ENCODE assay signal across 7 cellular contexts in the genomic region with DNA sequence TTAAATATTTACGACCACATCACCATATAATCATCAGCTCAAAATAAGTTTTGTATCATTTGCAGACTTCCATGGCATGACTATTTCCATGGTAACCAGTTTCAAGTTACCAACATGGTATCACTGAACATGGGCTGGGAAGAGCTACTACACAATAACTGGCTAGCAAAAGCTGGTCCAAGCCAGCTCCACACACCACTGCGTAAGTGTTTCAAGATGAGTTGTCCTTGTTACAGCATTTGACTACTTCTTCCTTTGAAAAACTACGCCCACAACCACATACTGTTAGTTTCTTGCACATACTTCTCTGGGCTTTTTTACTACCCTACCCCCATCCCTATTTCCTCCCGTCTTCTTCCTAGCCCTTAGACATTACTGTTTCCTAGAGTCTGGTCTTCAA. TPM values are rescaled to one million over a fixed set of nuclear protein-coding genes. Genes with fewer than 3 reads are reported as not detected.
DNase-seq lines count a peak whose midpoint lies in the region; ATAC-seq, FAIRE-seq and TF ChIP-seq lines count a peak whose summit lies in the region.

No MANE protein-coding gene starts in this region.

- H2AFZ ChIP-seq in neural progenitor cell (replicated peaks): no peak overlapping the region

- FAIRE-seq in GM19239 (lab: Jason Lieb, UNC): peak; percentile 86

- TF ChIP-seq CTCF in neural progenitor cell (IDR thresholded peaks at IDR 0.05): no peak

- no peaks in the 10 kb centered on the region for H3F3A ChIP-seq in neural progenitor cell (ENCODE audit: low read depth)

- H3K27ac ChIP-seq in neural progenitor cell: no peak overlapping the region

- no peak overlapping the region for H3K9ac ChIP-seq in neural progenitor cell

- peaks cover 75% of the 10 kb centered on the region for H3K4me1 Mint-ChIP-seq in activated CD4-positive, alpha-beta memory T cell treated with anti-CD3 and anti-CD28 coated beads for 36 hours (ENCODE audit: low read depth)
- H3K4me1 Mint-ChIP-seq in neural progenitor cell: no peaks in the 10 kb centered on the region

- H3K27me3 Mint-ChIP-seq in activated CD4-positive, alpha-beta memory T cell treated with anti-CD3 and anti-CD28 coated beads for 36 hours: no peaks in the 10 kb centered on the region
- H3K27me3 Mint-ChIP-seq in neural progenitor cell (ENCODE audit: insufficient read depth, low read depth): no peaks in the 10 kb centered on the region

- no peaks in the 10 kb centered on the region for H3K9me3 ChIP-seq in neural progenitor cell (ENCODE audit: low read depth)

- CTCF ChIA-PET in activated CD4-positive, alpha-beta memory T cell treated with anti-CD3 and anti-CD28 coated beads for 36 hours (lab: Charles Lee): interaction anchor here (0.7 to 5.3 kb wide), 3 partner anchors 10 to 186 kb away, joined by 4 to 48 read pairs (median 10); partner anchors contain the start of gene CD164

- DNase-seq in GM19239 (ENCODE audit: insufficient read length, low spot score) (no peak), NK-92 (lab: John Stamatoyannopoulos, UW; ENCODE audit: unreplicated experiment) (no peak), neural progenitor cell (ENCODE audit: low spot score) (no peak), DMS153 treated with DMSO at 0.1 percent for 48 hours (lab: John Stamatoyannopoulos, UW; ENCODE audit: unreplicated experiment) (no peak)
- peak; percentile 80 for DNase-seq in activated CD4-positive, alpha-beta memory T cell treated with anti-CD3 and anti-CD28 coated beads for 36 hours
- DNase-seq in stimulated activated CD4-positive, alpha-beta T cell treated with anti-CD3 and anti-CD28 coated beads, Interleukin-2, amount 100 ng/mL, for 24 hours: peak; percentile 47 to 48

- intact Hi-C loops in activated CD4-positive, alpha-beta memory T cell treated with anti-CD3 and anti-CD28 coated beads for 36 hours (cut with micrococcal nuclease): loop anchor here (1.0 to 2.0 kb wide), 6 partner anchors 8 to 490 kb away; partner anchors contain the start of genes CEP57L1, SESN1 and ZBTB24

- no peaks in the 10 kb centered on the region for H3K27me3 ChIP-seq in neural progenitor cell

- peak overlapping the region; percentile 63 for H3K4me3 Mint-ChIP-seq in activated CD4-positive, alpha-beta memory T cell treated with anti-CD3 and anti-CD28 coated beads for 36 hours
- no peak overlapping the region for H3K4me3 Mint-ChIP-seq in neural progenitor cell

- peaks cover 27% of the 10 kb centered on the region for H3K79me2 ChIP-seq in neural progenitor cell (ENCODE audit: low read depth)

- no peak overlapping the region for H3K4me2 ChIP-seq in neural progenitor cell

- ATAC-seq in HG02852 (IDR thresholded peaks at IDR 0.05; ENCODE audit: unreplicated experiment): peak; percentile 95

- peak overlapping the region; percentile 99 for H3K27ac Mint-ChIP-seq in activated CD4-positive, alpha-beta memory T cell treated with anti-CD3 and anti-CD28 coated beads for 36 hours
- H3K27ac Mint-ChIP-seq in neural progenitor cell: no peak overlapping the region

- peaks cover 4% of the 10 kb centered on the region for H3K36me3 ChIP-seq in neural progenitor cell

- no peaks in the 10 kb centered on the region for H3K9me3 Mint-ChIP-seq in activated CD4-positive, alpha-beta memory T cell treated with anti-CD3 and anti-CD28 coated beads for 36 hours
- H3K9me3 Mint-ChIP-seq in neural progenitor cell: no peaks in the 10 kb centered on the region

- peaks cover 19% of the 10 kb centered on the region for H4K20me1 ChIP-seq in neural progenitor cell (ENCODE audit: low read depth)

- peaks cover 70% of the 10 kb centered on the region for H3K36me3 Mint-ChIP-seq in activated CD4-positive, alpha-beta memory T cell treated with anti-CD3 and anti-CD28 coated beads for 36 hours
- H3K36me3 Mint-ChIP-seq in neural progenitor cell: peaks cover 37% of the 10 kb centered on the region

- H3K4me3 ChIP-seq in neural progenitor cell: no peak overlapping the region

- H3K4me1 ChIP-seq in neural progenitor cell: peaks cover 3% of the 10 kb centered on the region

- POLR2A ChIA-PET in activated CD4-positive, alpha-beta memory T cell treated with anti-CD3 and anti-CD28 coated beads for 36 hours (lab: Charles Lee): interaction anchor here (0.8 to 5.6 kb wide), 10 partner anchors 10 to 186 kb away, joined by 3 to 111 read pairs (median 6); partner anchors contain the start of genes CD164, MICAL1, PPIL6 and SMPD2

RNA-seq across cellular contexts. Expression of gene CD164, which starts 8.5 kb away (rescaled TPM):
- 100 to 1,000 TPM; 223 to 229 TPM for total RNA-seq in activated CD4-positive, alpha-beta memory T cell treated with anti-CD3 and anti-CD28 coated beads for 36 hours
- total RNA-seq in neural progenitor cell (ENCODE audit: low replicate concordance): 119 and 197 TPM in 2 replicates

Comparison
In these comparisons a context has a peak if more than half of its experiments do, and no peak if none do; other contexts are left out.
1. DNase-seq: peak in activated CD4-positive, alpha-beta memory T cell treated with anti-CD3 and anti-CD28 coated beads for 36 hours (single experiment) and stimulated activated CD4-positive, alpha-beta T cell treated with anti-CD3 and anti-CD28 coated beads, Interleukin-2, amount 100 ng/mL, for 24 hours (2 of 2); none in GM19239 (single experiment), NK-92 (single experiment), neural progenitor cell (single experiment) and DMS153 treated with DMSO at 0.1 percent for 48 hours (single experiment).